In the genomic region with DNA sequence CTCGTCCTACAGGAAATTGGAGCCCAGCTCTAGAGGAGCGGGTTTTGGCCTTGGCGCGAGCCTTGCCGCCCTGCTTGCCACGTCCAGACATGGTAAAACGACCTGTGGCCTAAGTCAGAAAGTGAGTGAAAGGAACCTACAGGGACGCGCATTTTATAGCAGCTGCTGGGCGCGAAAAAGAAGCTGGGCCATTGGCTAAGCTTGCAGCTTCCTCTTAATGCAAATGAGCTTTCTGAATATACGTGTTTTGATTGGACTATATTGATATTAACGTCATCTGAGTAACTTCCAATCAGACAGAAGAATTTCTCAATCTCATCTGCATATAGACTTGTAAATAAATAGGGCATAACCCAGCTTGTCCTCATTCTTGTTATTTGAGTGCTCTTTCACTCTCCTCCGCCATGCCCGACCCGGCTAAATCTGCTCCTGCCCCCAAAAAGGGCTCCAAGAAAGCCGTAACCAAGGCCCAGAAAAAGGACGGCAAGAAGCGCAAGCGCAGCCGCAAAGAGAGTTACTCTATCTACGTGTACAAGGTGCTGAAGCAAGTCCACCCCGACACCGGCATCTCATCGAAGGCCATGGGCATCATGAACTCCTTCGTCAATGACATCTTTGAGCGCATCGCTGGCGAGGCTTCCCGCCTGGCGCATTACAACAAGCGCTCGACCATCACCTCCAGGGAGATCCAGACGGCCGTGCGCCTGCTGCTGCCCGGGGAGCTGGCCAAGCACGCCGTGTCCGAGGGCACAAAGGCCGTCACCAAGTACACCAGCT, we compare ENCODE assay signal across 8 cellular contexts. TPM values are rescaled to one million over a fixed set of nuclear protein-coding genes. Genes with fewer than 3 reads are reported as not detected.
A peak's percentile ranks its signal among the peaks of the same experiment; 100 is the strongest.
DNase-seq lines count a peak whose midpoint lies in the region; ATAC-seq and TF ChIP-seq lines count a peak whose summit lies in the region.

No MANE protein-coding gene starts in this region.

- peaks cover 8% of the 10 kb centered on the region for H3K36me3 Mint-ChIP-seq in activated CD4-positive, alpha-beta T cell treated with anti-CD3 and anti-CD28 coated beads, Interleukin-2, amount 10 ng/mL, durations not matched to agents 7 days and 5 days (ENCODE audit: low read depth)

- H3K4me1 ChIP-seq in lower lobe of right lung, result peaks cover 30% of the 10 kb centered on the region

- no peak overlapping the region for H3K27ac Mint-ChIP-seq in activated CD4-positive, alpha-beta T cell treated with anti-CD3 and anti-CD28 coated beads, Interleukin-2, amount 10 ng/mL, durations not matched to agents 7 days and 5 days

- H3K4me3 Mint-ChIP-seq in activated CD4-positive, alpha-beta T cell treated with anti-CD3 and anti-CD28 coated beads, Interleukin-2, amount 10 ng/mL, durations not matched to agents 7 days and 5 days, result no peak overlapping the region

- ATAC-seq in GM19351 (IDR thresholded peaks at IDR 0.05; ENCODE audit: unreplicated experiment) (peak; percentile 45), HG03469 (IDR thresholded peaks at IDR 0.05; ENCODE audit: unreplicated experiment) (peak; percentile 40), lower lobe of right lung (peak; percentile 82 to 88)

- TF ChIP-seq CTCF in lower lobe of right lung (IDR thresholded peaks at IDR 0.05), result no peak

- H3K4me3 ChIP-seq in lower lobe of right lung, result peak overlapping the region; percentile 88

- H3K4me1 Mint-ChIP-seq in activated CD4-positive, alpha-beta T cell treated with anti-CD3 and anti-CD28 coated beads, Interleukin-2, amount 10 ng/mL, durations not matched to agents 7 days and 5 days, result peaks cover 33% of the 10 kb centered on the region

- H3K27me3 ChIP-seq in lower lobe of right lung (ENCODE audit: low read depth), result peaks cover 34% of the 10 kb centered on the region

- DNase-seq in C1 segment of cervical spinal cord (lab: John Stamatoyannopoulos, UW), result peak in 12 of 14 donors; percentile 10 to 85 (median 54)
- DNase-seq in NCI-H526 treated with DMSO at 0.1 percent for 48 hours (lab: John Stamatoyannopoulos, UW), result peak; percentile 98
- DNase-seq in activated CD4-positive, alpha-beta T cell treated with anti-CD3 and anti-CD28 coated beads, Interleukin-2, amount 10 ng/mL, durations not matched to agents 7 days and 5 days, result peak; percentile 95
- DNase-seq in ecto neural progenitor cell (ENCODE audit: low spot score), result peak; percentile 95
- DNase-seq in lower lobe of right lung, result peak; percentile 89
- peak; percentile 65 to 85 (median 68) for DNase-seq in stimulated activated CD4-positive, alpha-beta T cell treated with anti-CD3 and anti-CD28 coated beads, TNF-alpha, amount 100 ng/mL, for 24 hours (ENCODE audit: low read depth in 3 of 3)

- no peaks in the 10 kb centered on the region for H3K9me3 ChIP-seq in lower lobe of right lung

- intact Hi-C loops in lower lobe of right lung (cut with DNase I), result no loop called here

- POLR2A ChIA-PET in activated CD4-positive, alpha-beta T cell treated with anti-CD3 and anti-CD28 coated beads, Interleukin-2, amount 10 ng/mL, durations not matched to agents 7 days and 5 days (lab: Charles Lee), result interaction anchor here (0.6 to 9.9 kb wide), 38 partner anchors 8 to 1871 kb away, joined by 3 to 593 read pairs (median 5); a partner anchor contains a TSS

- no peaks in the 10 kb centered on the region for H3K36me3 ChIP-seq in lower lobe of right lung

- H3K27ac ChIP-seq in lower lobe of right lung, result peak overlapping the region; percentile 82

- H3K27me3 Mint-ChIP-seq in activated CD4-positive, alpha-beta T cell treated with anti-CD3 and anti-CD28 coated beads, Interleukin-2, amount 10 ng/mL, durations not matched to agents 7 days and 5 days, result no peaks in the 10 kb centered on the region

- no peaks in the 10 kb centered on the region for H3K9me3 Mint-ChIP-seq in activated CD4-positive, alpha-beta T cell treated with anti-CD3 and anti-CD28 coated beads, Interleukin-2, amount 10 ng/mL, durations not matched to agents 7 days and 5 days

- CTCF ChIA-PET in activated CD4-positive, alpha-beta T cell treated with anti-CD3 and anti-CD28 coated beads, Interleukin-2, amount 10 ng/mL, durations not matched to agents 7 days and 5 days (lab: Charles Lee), result interaction anchor here (0.5 to 5.3 kb wide), 15 partner anchors 9 to 1711 kb away, joined by 3 to 47 read pairs (median 4); a partner anchor contains a TSS

RNA-seq across cellular contexts. Expression of a gene that starts 18.9 kb away (rescaled TPM):
- total RNA-seq in activated CD4-positive, alpha-beta T cell treated with anti-CD3 and anti-CD28 coated beads, Interleukin-2, amount 10 ng/mL, durations not matched to agents 7 days and 5 days, result not detected
- not detected for total RNA-seq in lower lobe of right lung

Comparison
In these comparisons a context has a peak if more than half of its experiments do, and no peak if none do; other contexts are left out.
1. Peak in every context shown above with its lines: DNase-seq, ATAC-seq, H3K4me3 ChIP-seq and H3K27ac ChIP-seq.